ENCODE assay signal across 8 cellular contexts in the genomic region with DNA sequence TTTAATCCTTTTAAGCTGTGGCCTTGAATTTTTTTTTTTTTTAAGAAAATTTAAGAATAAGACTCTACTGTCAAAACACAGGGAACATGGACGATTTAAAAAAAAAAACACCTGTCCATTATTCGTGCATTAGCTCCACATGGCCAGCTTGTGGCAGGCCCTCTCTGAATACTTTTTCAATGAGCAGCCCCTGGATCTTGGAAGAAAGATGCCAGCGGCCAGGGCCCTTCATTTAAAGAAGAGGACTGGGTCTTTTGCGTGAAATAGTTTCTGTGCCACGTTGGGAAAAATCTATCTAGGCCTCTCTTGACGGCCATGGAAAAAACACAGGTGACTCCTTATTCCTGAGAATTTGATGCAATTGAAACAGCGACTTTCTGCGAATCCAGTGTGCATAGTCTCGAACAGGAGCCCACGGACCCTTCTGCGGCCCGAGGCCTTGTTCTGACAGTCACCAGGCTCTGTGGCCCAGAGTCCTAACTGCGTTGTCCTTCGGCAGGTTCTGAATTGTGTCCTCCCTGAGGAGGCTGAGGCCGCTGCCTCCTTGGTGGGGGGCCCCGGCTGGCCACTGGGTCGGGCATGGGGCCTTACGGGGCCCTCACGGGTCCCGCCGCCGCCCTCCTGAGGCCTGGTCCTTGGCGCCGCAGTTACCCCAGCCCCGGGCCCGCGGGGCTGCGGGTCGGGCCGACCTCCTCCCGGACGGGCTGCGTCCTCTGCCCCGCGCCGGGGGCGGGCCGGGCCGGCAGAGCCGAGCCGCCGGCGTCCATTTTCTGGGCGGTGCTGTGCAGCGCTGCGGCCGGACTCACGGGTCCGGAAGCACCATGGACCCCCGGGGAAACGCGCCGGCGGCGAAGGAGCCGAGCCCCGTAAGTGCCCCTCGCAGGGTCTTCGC. TPM values are rescaled to one million over a fixed set of nuclear protein-coding genes. Genes with fewer than 3 reads are reported as not detected.
DNase-seq lines count a peak whose midpoint lies in the region; ATAC-seq, FAIRE-seq and TF ChIP-seq lines count a peak whose summit lies in the region.

No MANE protein-coding gene starts in this region.

- H3K4me2 ChIP-seq in HepG2 (ENCODE audit: low read depth, low read length): peak overlapping the region; percentile 83

- peaks cover 23% of the 10 kb centered on the region for H3K36me3 ChIP-seq in CD4-positive, CD25-positive, alpha-beta regulatory T cell (ENCODE audit: control insufficient read depth, insufficient read depth, low read length)
- H3K36me3 ChIP-seq in HepG2 (replicated peaks in 1 of 2; ENCODE audit: control insufficient read depth in 1 of 2, insufficient read depth in 2 of 2, low read length in 2 of 2): peaks cover 12 to 35% of the 10 kb centered on the region in 2 experiments

- peak overlapping the region; percentile 80 to 90 (median 88) for H3K4me3 Mint-ChIP-seq in CD4-positive, CD25-positive, alpha-beta regulatory T cell

- POLR2A ChIA-PET in HepG2 (lab: Yijun Ruan, JAX): interaction anchor here (0.9 to 4.3 kb wide), 8 partner anchors 9 to 53 kb away, joined by 3 to 41 read pairs (median 18); a partner anchor contains a TSS

- DNase-seq in CD4-positive, CD25-positive, alpha-beta regulatory T cell: peak in 2 of 3 donors; percentile 53 to 63
- peak; percentile 55 for DNase-seq in GM19239 (ENCODE audit: insufficient read length, low spot score)
- DNase-seq in T-helper 22 cell (ENCODE audit: low read depth): peak; percentile 39
- DNase-seq in cerebellar cortex (ENCODE audit: low spot score): peak; percentile 35
- no peak for DNase-seq in HepG2 (ENCODE audit: low spot score)
- peak; percentile 57 for DNase-seq in stimulated activated CD8-positive, alpha-beta memory T cell treated with anti-CD3 and anti-CD28 coated beads, Interleukin-4, amount 100 ng/mL, for 48 hours
- no peak for DNase-seq in SHP77 (lab: John Stamatoyannopoulos, UW)

- peak; percentile 38 for TF ChIP-seq RAD21 in HepG2 (CRISPR knock-in tag; IDR thresholded peaks at IDR 0.05)

- in situ Hi-C loops in HepG2 (cut with HindIII; ENCODE audit: extremely low pct_ligation_motif_present, low pct_unique_long_range_greater_than_20kb): loop anchor here (5.0 kb wide), 2 partner anchors 35 to 40 kb away; a partner anchor contains a TSS

- peaks cover 34% of the 10 kb centered on the region for H3K36me3 Mint-ChIP-seq in CD4-positive, CD25-positive, alpha-beta regulatory T cell

- no peak for TF ChIP-seq CTCF in HepG2 (CRISPR knock-in tag; IDR thresholded peaks at IDR 0.05)

- H2AFZ ChIP-seq in HepG2 (ENCODE audit: low read length): no peak overlapping the region

- TF ChIP-seq POLR2A in HepG2 (IDR thresholded peaks at IDR 0.05; ENCODE audit: insufficient read depth in 1 of 2, low read depth in 2 of 2, low read length in 2 of 2): 0 out of 4 replicates have a peak, but pooled peaks of 1 of the 2 experiments have one; percentile 23

- peaks cover 39 to 61% (median 49%) of the 10 kb centered on the region in 4 donors for H3K4me1 Mint-ChIP-seq in CD4-positive, CD25-positive, alpha-beta regulatory T cell

- peaks cover 60% of the 10 kb centered on the region for H3K4me1 ChIP-seq in CD4-positive, CD25-positive, alpha-beta regulatory T cell (ENCODE audit: control insufficient read depth, insufficient read depth, low read length, poor library complexity, severe bottlenecking)
- H3K4me1 ChIP-seq in HepG2 (ENCODE audit: insufficient read depth, low read length): peaks cover 52% of the 10 kb centered on the region

- H4K20me1 ChIP-seq in HepG2 (ENCODE audit: insufficient read depth, low read length): no peaks in the 10 kb centered on the region

- peak overlapping the region; percentile 81 for H3K27ac ChIP-seq in CD4-positive, CD25-positive, alpha-beta regulatory T cell (ENCODE audit: insufficient read depth, low read length, poor library complexity, severe bottlenecking)
- peak overlapping the region; percentile 90 for H3K27ac ChIP-seq in HepG2 (ENCODE audit: extremely low read length, insufficient read depth, low read length)

- peaks cover 22% of the 10 kb centered on the region for H3K79me2 ChIP-seq in HepG2 (ENCODE audit: insufficient read depth, low read length)

- peaks cover 0 to 5% (median 0%) of the 10 kb centered on the region in 7 donors for H3K9me3 Mint-ChIP-seq in CD4-positive, CD25-positive, alpha-beta regulatory T cell

- FAIRE-seq in GM19239 (lab: Jason Lieb, UNC) (peak; percentile 66), HepG2 (lab: Jason Lieb, UNC) (no peak)

- peaks cover 0 to 2% of the 10 kb centered on the region in 2 experiments for H3K9me3 ChIP-seq in CD4-positive, CD25-positive, alpha-beta regulatory T cell (ENCODE audit: control insufficient read depth in 2 of 2, low read length in 2 of 2)
- H3K9me3 ChIP-seq in HepG2 (ENCODE audit: low read length): no peaks in the 10 kb centered on the region

- TF ChIP-seq EP300 in HepG2 (IDR thresholded peaks at IDR 0.05; ENCODE audit: low read depth in 2 of 2, low read length in 2 of 2) (no peak), HepG2 (CRISPR knock-in tag; IDR thresholded peaks at IDR 0.05; ENCODE audit: borderline replicate concordance) (no peak)

- no peaks in the 10 kb centered on the region for H3K27me3 Mint-ChIP-seq in CD4-positive, CD25-positive, alpha-beta regulatory T cell

- peak overlapping the region; percentile 75 for H3K4me3 ChIP-seq in CD4-positive, CD25-positive, alpha-beta regulatory T cell (ENCODE audit: low read depth, low read length)
- H3K4me3 ChIP-seq in HepG2 (replicated peaks in 1 of 3; ENCODE audit: insufficient read depth in 1 of 3, low read depth in 2 of 3, low read length in 3 of 3): peak overlapping the region; percentile 62 to 79 (median 77)

- WGBS in HepG2 (ENCODE audit: low lambda C conversion rate): 42% methylated on average over 8 of the region's 59 CpGs

- ATAC-seq in CD4-positive, CD25-positive, alpha-beta regulatory T cell (ENCODE audit: low read depth in 2 of 2): peak; percentile 71 to 78
- ATAC-seq in HG03342 (IDR thresholded peaks at IDR 0.05; ENCODE audit: unreplicated experiment) (peak; percentile 55), HepG2 (peak; percentile 80)

- H3K9ac ChIP-seq in HepG2 (ENCODE audit: insufficient read depth, low read depth, low read length): peak overlapping the region; percentile 93

- peak overlapping the region; percentile 84 to 93 (median 93) for H3K27ac Mint-ChIP-seq in CD4-positive, CD25-positive, alpha-beta regulatory T cell

- BruUV-seq in HepG2 (replicated peaks; lab: Mats Ljungman, UMichigan): TSS peak; percentile 91

- no peaks in the 10 kb centered on the region for H3K27me3 ChIP-seq in CD4-positive, CD25-positive, alpha-beta regulatory T cell (ENCODE audit: control insufficient read depth, insufficient read depth, low read length)
- no peaks in the 10 kb centered on the region; a peak in 1 of 5 replicates for H3K27me3 ChIP-seq in HepG2 (ENCODE audit: control insufficient read depth in 1 of 2, insufficient read depth in 2 of 2, low read length in 2 of 2)

- intact Hi-C loops in HepG2 (cut with micrococcal nuclease; ENCODE audit: unreplicated experiment): loop anchor here (2.0 kb wide), 1 partner anchor 41 kb away; no protein-coding TSS in a partner anchor

- CTCF ChIA-PET in HepG2 (lab: Yijun Ruan, JAX; ENCODE audit: low intra/inter-chr PET ratio, low total read pairs): interaction anchor here (1.3 kb wide), 1 partner anchor 41 kb away, joined by 3 read pairs; no protein-coding TSS in a partner anchor

TF ChIP-seq in HepG2, 621 proteins besides CTCF, POLR2A, EP300 and RAD21 (continues in another document):
- peak; percentile 66 for TF ChIP-seq POLR2G (IDR thresholded peaks at IDR 0.05; ENCODE audit: low read depth, low read length)
- 0 out of 2 replicates have a peak, but pooled peaks have one; percentile 59 for TF ChIP-seq GFI1 (CRISPR knock-in tag; IDR thresholded peaks at IDR 0.05; ENCODE audit: borderline replicate concordance)
- TF ChIP-seq, protein P1, sequence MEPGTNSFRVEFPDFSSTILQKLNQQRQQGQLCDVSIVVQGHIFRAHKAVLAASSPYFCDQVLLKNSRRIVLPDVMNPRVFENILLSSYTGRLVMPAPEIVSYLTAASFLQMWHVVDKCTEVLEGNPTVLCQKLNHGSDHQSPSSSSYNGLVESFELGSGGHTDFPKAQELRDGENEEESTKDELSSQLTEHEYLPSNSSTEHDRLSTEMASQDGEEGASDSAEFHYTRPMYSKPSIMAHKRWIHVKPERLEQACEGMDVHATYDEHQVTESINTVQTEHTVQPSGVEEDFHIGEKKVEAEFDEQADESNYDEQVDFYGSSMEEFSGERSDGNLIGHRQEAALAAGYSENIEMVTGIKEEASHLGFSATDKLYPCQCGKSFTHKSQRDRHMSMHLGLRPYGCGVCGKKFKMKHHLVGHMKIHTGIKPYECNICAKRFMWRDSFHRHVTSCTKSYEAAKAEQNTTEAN (CRISPR knock-in tag; conservative IDR thresholded peaks at IDR 0.05): 0 out of 2 replicates have a peak, but pooled peaks have one; percentile 11
- TF ChIP-seq ZNF773 (CRISPR knock-in tag; IDR thresholded peaks at IDR 0.05; ENCODE audit: borderline replicate concordance): no peak

RNA-seq across cellular contexts. Expression of a gene that starts 33.5 kb away (rescaled TPM):
- 75.7 TPM for total RNA-seq in CD4-positive, CD25-positive, alpha-beta regulatory T cell
- 100 to 1,000 TPM in 2 of 4 donors, 10 to 100 TPM in 2; 65.0 to 148 (median 116) TPM for polyA plus RNA-seq in CD4-positive, CD25-positive, alpha-beta regulatory T cell
- total RNA-seq in HepG2 (2016; rRNA removed; fragmentation: Illumina TruSeq; extraction: Trizol): 51.7 and 77.9 TPM in 2 replicates
- total RNA-seq in HepG2 (2016; cell fraction: cytosol; rRNA removed; fragmentation: Illumina TruSeq; extraction: Trizol; ENCODE audit: low read depth): 8.0 and 8.8 TPM in 2 replicates
- 47.2 and 73.5 TPM in 2 replicates for total RNA-seq in HepG2 (2016; cell fraction: insoluble cytoplasmic fraction; rRNA removed; fragmentation: Illumina TruSeq; extraction: Trizol)
- total RNA-seq in HepG2 (2016; cell fraction: membrane; rRNA removed; fragmentation: Illumina TruSeq; extraction: Trizol): 24.0 and 25.0 TPM in 2 replicates
- total RNA-seq in HepG2 (2016; cell fraction: nucleus; rRNA removed; fragmentation: Illumina TruSeq; extraction: Trizol): 50.9 and 56.2 TPM in 2 replicates
- polyA plus RNA-seq in HepG2 (2011; rRNA removed): 20.4 and 26.8 TPM in 2 replicates
- 14.8 and 18.8 TPM in 2 replicates for polyA plus RNA-seq in HepG2 (2011; cell fraction: cytosol; rRNA removed)
- polyA plus RNA-seq in HepG2 (2011; cell fraction: nucleus; rRNA removed): 26.0 and 30.5 TPM in 2 replicates
- polyA plus RNA-seq in HepG2 (2012): 30.3 and 41.4 TPM in 2 replicates
- 0.80 and 1.00 TPM in 2 replicates for polyA plus RNA-seq in HepG2 (2016; cell fraction: cytosol; fragmentation: Illumina TruSeq; extraction: Trizol; ENCODE audit: low read depth)
- 32.5 and 33.4 TPM in 2 replicates for polyA plus RNA-seq in HepG2 (2016; cell fraction: insoluble cytoplasmic fraction; fragmentation: Illumina TruSeq; extraction: Trizol; ENCODE audit: low read depth)
- 2.7 and 3.4 TPM in 2 replicates for polyA plus RNA-seq in HepG2 (2016; cell fraction: membrane; fragmentation: Illumina TruSeq; extraction: Trizol; ENCODE audit: low read depth)
- polyA plus RNA-seq in HepG2 (2016; cell fraction: nucleus; fragmentation: Illumina TruSeq; extraction: Trizol; ENCODE audit: insufficient read depth, low read depth): 35.8 and 35.9 TPM in 2 replicates
- polyA minus RNA-seq in HepG2 (2011; rRNA and poly(A)+ RNA removed; ENCODE audit: low replicate concordance): 48.8 and 66.3 TPM in 2 replicates
- polyA minus RNA-seq in HepG2 (2011; cell fraction: cytosol; rRNA and poly(A)+ RNA removed): 52.1 and 52.3 TPM in 2 replicates
- 130 and 149 TPM in 2 replicates for polyA minus RNA-seq in HepG2 (2011; cell fraction: nucleus; rRNA and poly(A)+ RNA removed)

Comparison
In these comparisons a context has a peak if more than half of its experiments do, and no peak if none do; other contexts are left out.
1. DNase-seq: peak in CD4-positive, CD25-positive, alpha-beta regulatory T cell (2 of 3), GM19239 (single experiment), T-helper 22 cell (single experiment), cerebellar cortex (single experiment) and stimulated activated CD8-positive, alpha-beta memory T cell treated with anti-CD3 and anti-CD28 coated beads, Interleukin-4, amount 100 ng/mL, for 48 hours (single experiment); none in HepG2 (single experiment) and SHP77 (0 of 2).
2. Peak in every context shown above with its lines, with median percentiles within 50 percentile points of each other: ATAC-seq.